In genomic region chr11:47390084-47390760, GRCh38 we compare ENCODE assay signal across 1 cellular context.
TF ChIP-seq lines count a peak whose summit lies in the region.

No MANE protein-coding gene starts in this region.

TF ChIP-seq in liver, 16 proteins besides CTCF, POLR2A, EP300 and RAD21 (continued from another document):
- TF ChIP-seq, protein P1, sequence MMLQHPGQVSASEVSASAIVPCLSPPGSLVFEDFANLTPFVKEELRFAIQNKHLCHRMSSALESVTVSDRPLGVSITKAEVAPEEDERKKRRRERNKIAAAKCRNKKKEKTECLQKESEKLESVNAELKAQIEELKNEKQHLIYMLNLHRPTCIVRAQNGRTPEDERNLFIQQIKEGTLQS (IDR thresholded peaks at IDR 0.05) = no peak
- no peak for TF ChIP-seq MAX (IDR thresholded peaks at IDR 0.05)
- no peak for TF ChIP-seq HNF4A (conservative IDR thresholded peaks at IDR 0.05)
- TF ChIP-seq JUND (IDR thresholded peaks at IDR 0.05) = no peak
- TF ChIP-seq FOXA1 (IDR thresholded peaks at IDR 0.05) = no peak
- TF ChIP-seq YY1 (IDR thresholded peaks at IDR 0.05) = no peak
- no peak for TF ChIP-seq NR2F2 (IDR thresholded peaks at IDR 0.05)
- TF ChIP-seq, protein P2, sequence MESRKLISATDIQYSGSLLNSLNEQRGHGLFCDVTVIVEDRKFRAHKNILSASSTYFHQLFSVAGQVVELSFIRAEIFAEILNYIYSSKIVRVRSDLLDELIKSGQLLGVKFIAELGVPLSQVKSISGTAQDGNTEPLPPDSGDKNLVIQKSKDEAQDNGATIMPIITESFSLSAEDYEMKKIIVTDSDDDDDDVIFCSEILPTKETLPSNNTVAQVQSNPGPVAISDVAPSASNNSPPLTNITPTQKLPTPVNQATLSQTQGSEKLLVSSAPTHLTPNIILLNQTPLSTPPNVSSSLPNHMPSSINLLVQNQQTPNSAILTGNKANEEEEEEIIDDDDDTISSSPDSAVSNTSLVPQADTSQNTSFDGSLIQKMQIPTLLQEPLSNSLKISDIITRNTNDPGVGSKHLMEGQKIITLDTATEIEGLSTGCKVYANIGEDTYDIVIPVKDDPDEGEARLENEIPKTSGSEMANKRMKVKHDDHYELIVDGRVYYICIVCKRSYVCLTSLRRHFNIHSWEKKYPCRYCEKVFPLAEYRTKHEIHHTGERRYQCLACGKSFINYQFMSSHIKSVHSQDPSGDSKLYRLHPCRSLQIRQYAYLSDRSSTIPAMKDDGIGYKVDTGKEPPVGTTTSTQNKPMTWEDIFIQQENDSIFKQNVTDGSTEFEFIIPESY (IDR thresholded peaks at IDR 0.05) = no peak
- TF ChIP-seq TAF1 (conservative IDR thresholded peaks at IDR 0.05) = no peak
- TF ChIP-seq SP1 (IDR thresholded peaks at IDR 0.05) = no peak
- TF ChIP-seq RXRA (IDR thresholded peaks at IDR 0.05) = no peak
- TF ChIP-seq HNF4G (IDR thresholded peaks at IDR 0.05) = no peak
- no peak for TF ChIP-seq FOXA2 (IDR thresholded peaks at IDR 0.05)
- TF ChIP-seq GABPA (IDR thresholded peaks at IDR 0.05 in 1 of 2, conservative IDR thresholded peaks at IDR 0.05 in 1 of 2) = no peak
- no peak for TF ChIP-seq EGR1 (IDR thresholded peaks at IDR 0.05; ENCODE audit: low read depth in 2 of 2)
